In the genomic region with DNA sequence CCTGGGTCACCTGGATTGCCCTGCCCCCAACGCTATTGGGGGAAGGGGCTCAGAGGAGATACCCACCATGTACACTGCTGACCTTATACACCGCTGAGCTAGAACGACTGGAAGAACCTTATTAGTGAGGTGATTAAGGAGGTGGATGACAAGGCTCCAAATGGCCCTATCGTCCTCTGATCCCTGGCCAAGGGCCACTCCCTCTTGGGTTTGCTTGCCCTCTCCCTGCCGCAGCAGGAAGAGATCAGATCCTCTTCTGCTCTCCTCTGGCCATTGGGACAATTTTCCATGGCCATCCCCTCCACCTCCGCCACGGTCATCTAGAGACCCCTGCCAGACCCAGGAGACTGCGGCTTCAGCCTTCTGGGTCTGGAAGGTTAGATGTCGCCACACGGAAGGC, we compare ENCODE assay signal across 8 cellular contexts. TPM values are rescaled to one million over a fixed set of nuclear protein-coding genes. Genes with fewer than 3 reads are reported as not detected.
DNase-seq lines count a peak whose midpoint lies in the region; ATAC-seq and TF ChIP-seq lines count a peak whose summit lies in the region.

No MANE protein-coding gene starts in this region.

- TF ChIP-seq RAD21 in HCT116 (IDR thresholded peaks at IDR 0.05; ENCODE audit: low read depth), result no peak

- 72 to 94% (median 77%) methylated on average over 6 to 10 of the region's 10 CpGs for WGBS in spleen, 5 donors

- TF ChIP-seq CTCF in HCT116 (IDR thresholded peaks at IDR 0.05 in 2 of 3, conservative IDR thresholded peaks at IDR 0.05 in 1 of 3; ENCODE audit: borderline replicate concordance in 1 of 3, insufficient read depth in 1 of 3, low read depth in 2 of 3, low read length in 2 of 3), result no peak
- no peak for TF ChIP-seq CTCF in spleen (IDR thresholded peaks at IDR 0.05 in 8 of 11, conservative IDR thresholded peaks at IDR 0.05 in 3 of 11)

- RAD21 ChIA-PET in HCT116 (lab: Charles Lee; ENCODE audit: low non-redundant PET in 1 of 2, low total read pairs in 2 of 2, uncharacterized antibody in 2 of 2, unreplicated experiment in 2 of 2), result no interaction called here

- ATAC-seq in HCT116 (no peak), HG02885 (IDR thresholded peaks at IDR 0.05; ENCODE audit: poor library complexity, unreplicated experiment) (no peak), GM19397 (IDR thresholded peaks at IDR 0.05; ENCODE audit: unreplicated experiment) (no peak)
- no peak for ATAC-seq in activated CD8-positive, alpha-beta T cell treated with anti-CD3 and anti-CD28 coated beads, Interleukin-2, amount 10 ng/mL, durations not matched to agents 7 days and 5 days

- H3K27me3 ChIP-seq in HCT116 (ENCODE audit: insufficient read depth, low read length) (no peaks in the 10 kb centered on the region), iPS-18a (ENCODE audit: control insufficient read depth, insufficient read depth, low read length) (peaks cover 22% of the 10 kb centered on the region), spleen (replicated peaks in 1 of 7) (no peaks in the 10 kb centered on the region)

- H3K4me3 ChIP-seq in HCT116 (replicated peaks in 1 of 2; ENCODE audit: low read depth in 1 of 2, low read length in 2 of 2), result peak overlapping the region in 1 of 2 experiments; percentile 53; a peak in 2 of 4 replicates
- peak overlapping the region; percentile 75 for H3K4me3 ChIP-seq in iPS-18a (ENCODE audit: low read length)
- peak overlapping the region in 7 of 8 donors; percentile 50 to 91 (median 65) for H3K4me3 ChIP-seq in spleen

- BruUV-seq in HCT116 (replicated peaks; lab: Mats Ljungman, UMichigan), result no TSS peak

- CTCF ChIA-PET in HCT116 (lab: Charles Lee), result no interaction called here
- CTCF ChIA-PET in activated CD8-positive, alpha-beta T cell treated with anti-CD3 and anti-CD28 coated beads, Interleukin-2, amount 10 ng/mL, durations not matched to agents 7 days and 5 days (lab: Charles Lee), result interaction anchor here (1.5 to 3.1 kb wide), 3 partner anchors 11 to 136 kb away, joined by 4 to 14 read pairs (median 7); no protein-coding TSS in a partner anchor

- H3K4me1 ChIP-seq in HCT116 (ENCODE audit: control insufficient read depth in 1 of 2, insufficient read depth in 2 of 2, low read length in 2 of 2) (peaks cover 0 to 8% of the 10 kb centered on the region in 2 experiments; a peak in 1 of 4 replicates), iPS-18a (ENCODE audit: control insufficient read depth, low read depth, low read length) (no peaks in the 10 kb centered on the region), spleen (peaks cover 9 to 27% (median 16%) of the 10 kb centered on the region in 6 donors)

- peaks cover 42% of the 10 kb centered on the region for H3K36me3 Mint-ChIP-seq in activated CD8-positive, alpha-beta T cell treated with anti-CD3 and anti-CD28 coated beads, Interleukin-2, amount 10 ng/mL, durations not matched to agents 7 days and 5 days (ENCODE audit: low read depth)

- peaks cover 19% of the 10 kb centered on the region for H3K4me1 Mint-ChIP-seq in activated CD8-positive, alpha-beta T cell treated with anti-CD3 and anti-CD28 coated beads, Interleukin-2, amount 10 ng/mL, durations not matched to agents 7 days and 5 days (ENCODE audit: low read depth)

- H3K27ac Mint-ChIP-seq in activated CD8-positive, alpha-beta T cell treated with anti-CD3 and anti-CD28 coated beads, Interleukin-2, amount 10 ng/mL, durations not matched to agents 7 days and 5 days, result no peak overlapping the region

- H3K4me2 ChIP-seq in HCT116 (ENCODE audit: low read length), result peak overlapping the region; percentile 72

- H3K9ac ChIP-seq in HCT116 (ENCODE audit: low read length), result no peak overlapping the region
- no peak overlapping the region for H3K9ac ChIP-seq in iPS-18a (ENCODE audit: low read length)

- H3K9me2 ChIP-seq in HCT116 (ENCODE audit: insufficient read depth), result no peaks in the 10 kb centered on the region

- peaks cover 12% of the 10 kb centered on the region for H3K9me3 Mint-ChIP-seq in activated CD8-positive, alpha-beta T cell treated with anti-CD3 and anti-CD28 coated beads, Interleukin-2, amount 10 ng/mL, durations not matched to agents 7 days and 5 days (ENCODE audit: insufficient read depth)

- DNase-seq in HCT116 (ENCODE audit: low read depth, low spot score), result no peak
- DNase-seq in activated CD8-positive, alpha-beta T cell treated with anti-CD3 and anti-CD28 coated beads, Interleukin-2, amount 10 ng/mL, durations not matched to agents 7 days and 5 days, result no peak
- no peak for DNase-seq in spleen
- DNase-seq in pons (ENCODE audit: low spot score), result no peak
- DNase-seq in AML-193 (lab: John Stamatoyannopoulos, UW), result no peak

- no peaks in the 10 kb centered on the region for H4K20me1 ChIP-seq in HCT116 (ENCODE audit: insufficient read depth)

- TF ChIP-seq POLR2A in HCT116 (IDR thresholded peaks at IDR 0.05; ENCODE audit: borderline replicate concordance, extremely low read depth, insufficient read depth, insufficient read length), result no peak
- TF ChIP-seq POLR2A in spleen (IDR thresholded peaks at IDR 0.05), result no peak

- H3K36me3 ChIP-seq in HCT116 (ENCODE audit: control insufficient read depth in 1 of 2, insufficient read depth in 2 of 2, low read length in 2 of 2) (0 out of 4 replicates have a peak, but pooled peaks cover 0 to 5% of the 10 kb centered on the region in 2 experiments), iPS-18a (ENCODE audit: control insufficient read depth, low read depth, low read length) (no peaks in the 10 kb centered on the region), spleen (peaks cover 2 to 38% (median 26%) of the 10 kb centered on the region in 6 donors)

- intact Hi-C loops in HCT116 (cut with micrococcal nuclease), result no loop called here
- intact Hi-C loops in spleen (cut with DNase I; ENCODE audit: low total_unique reads), result no loop called here

- H3K27ac ChIP-seq in HCT116 (ENCODE audit: low read depth, low read length) (no peak overlapping the region), iPS-18a (ENCODE audit: low read length) (no peak overlapping the region), spleen (peak overlapping the region in 4 of 8 donors; percentile 14 to 87 (median 82))

- POLR2A ChIA-PET in HCT116 (lab: Charles Lee), result no interaction called here
- POLR2A ChIA-PET in activated CD8-positive, alpha-beta T cell treated with anti-CD3 and anti-CD28 coated beads, Interleukin-2, amount 10 ng/mL, durations not matched to agents 7 days and 5 days (lab: Charles Lee), result interaction anchor here (1.1 to 2.9 kb wide), 2 partner anchors 38 to 43 kb away, joined by 3 to 13 read pairs; a partner anchor contains a TSS

- H2AFZ ChIP-seq in HCT116 (ENCODE audit: low read depth, low read length, poor library complexity, severe bottlenecking), result no peak overlapping the region

- H3K27me3 Mint-ChIP-seq in activated CD8-positive, alpha-beta T cell treated with anti-CD3 and anti-CD28 coated beads, Interleukin-2, amount 10 ng/mL, durations not matched to agents 7 days and 5 days (ENCODE audit: low read depth), result no peaks in the 10 kb centered on the region

- no peaks in the 10 kb centered on the region for H3K79me2 ChIP-seq in HCT116 (ENCODE audit: insufficient read depth, low read length)

- H3K9me3 ChIP-seq in HCT116 (ENCODE audit: control insufficient read depth in 1 of 2, insufficient read depth in 1 of 2, low read depth in 1 of 2, low read length in 2 of 2) (peaks cover 0 to 4% of the 10 kb centered on the region in 2 experiments; a peak in 2 of 4 replicates), iPS-18a (ENCODE audit: control insufficient read depth, low read depth, low read length) (no peaks in the 10 kb centered on the region), spleen (peaks cover 0 to 37% (median 27%) of the 10 kb centered on the region in 8 donors)

- H3K4me3 Mint-ChIP-seq in activated CD8-positive, alpha-beta T cell treated with anti-CD3 and anti-CD28 coated beads, Interleukin-2, amount 10 ng/mL, durations not matched to agents 7 days and 5 days, result peak overlapping the region; percentile 81

TF ChIP-seq in HCT116, 20 proteins besides CTCF, POLR2A, EP300 and RAD21:
- no peak for TF ChIP-seq EZH2 (IDR thresholded peaks at IDR 0.05)

RNA-seq across cellular contexts. Expression of a gene that starts 1.2 kb away (rescaled TPM):
- 8.5 TPM for total RNA-seq in HCT116 (2021; ENCODE audit: unreplicated experiment)
- 4.3 and 5.0 TPM in 2 replicates for polyA plus RNA-seq in HCT116 (2012)
- 10 to 100 TPM; 16.3 to 17.4 TPM for total RNA-seq in activated CD8-positive, alpha-beta T cell treated with anti-CD3 and anti-CD28 coated beads, Interleukin-2, amount 10 ng/mL, durations not matched to agents 7 days and 5 days
- 10 to 100 TPM; 14.7 to 23.1 (median 18.0) TPM for total RNA-seq in spleen
- polyA plus RNA-seq in spleen, result 10 to 100 TPM in 2 of 3 donors, 1 to 10 TPM in 1; 8.3 to 12.6 (median 11.2) TPM

RNA-seq across cellular contexts. Expression of a gene that starts 7.2 kb away (rescaled TPM):
- 3.4 TPM for total RNA-seq in HCT116 (2021; ENCODE audit: unreplicated experiment)
- 2.1 and 3.1 TPM in 2 replicates for polyA plus RNA-seq in HCT116 (2012)
- 1 to 10 TPM; 4.5 to 5.0 TPM for total RNA-seq in activated CD8-positive, alpha-beta T cell treated with anti-CD3 and anti-CD28 coated beads, Interleukin-2, amount 10 ng/mL, durations not matched to agents 7 days and 5 days
- total RNA-seq in spleen, result 1 to 10 TPM; 4.0 to 8.3 (median 5.1) TPM
- 1 to 10 TPM; 1.5 to 1.9 (median 1.5) TPM for polyA plus RNA-seq in spleen

RNA-seq across cellular contexts. Expression of a gene that starts 36.8 kb away (rescaled TPM):
- total RNA-seq in HCT116 (2021; ENCODE audit: unreplicated experiment), result 70.6 TPM
- polyA plus RNA-seq in HCT116 (2012), result 63.3 and 67.9 TPM in 2 replicates
- total RNA-seq in activated CD8-positive, alpha-beta T cell treated with anti-CD3 and anti-CD28 coated beads, Interleukin-2, amount 10 ng/mL, durations not matched to agents 7 days and 5 days, result 10 to 100 TPM; 79.8 to 83.3 TPM
- total RNA-seq in spleen, result 10 to 100 TPM; 37.5 to 63.6 (median 45.8) TPM
- polyA plus RNA-seq in spleen, result 10 to 100 TPM; 53.4 to 92.2 (median 82.7) TPM

RNA-seq across cellular contexts. Expression of a gene that starts 48.9 kb away (rescaled TPM):
- 0.27 TPM for total RNA-seq in HCT116 (2021; ENCODE audit: unreplicated experiment)
- 0.05 and 0.07 TPM in 2 replicates for polyA plus RNA-seq in HCT116 (2012)
- 1 to 10 TPM; 3.8 to 3.9 TPM for total RNA-seq in activated CD8-positive, alpha-beta T cell treated with anti-CD3 and anti-CD28 coated beads, Interleukin-2, amount 10 ng/mL, durations not matched to agents 7 days and 5 days
- 10 to 100 TPM in 1 of 7 donors, 1 to 10 TPM in 6; 4.6 to 10.8 (median 6.2) TPM for total RNA-seq in spleen
- polyA plus RNA-seq in spleen, result under 1 TPM; 0.13 to 0.77 (median 0.29) TPM
